In the genomic region with DNA sequence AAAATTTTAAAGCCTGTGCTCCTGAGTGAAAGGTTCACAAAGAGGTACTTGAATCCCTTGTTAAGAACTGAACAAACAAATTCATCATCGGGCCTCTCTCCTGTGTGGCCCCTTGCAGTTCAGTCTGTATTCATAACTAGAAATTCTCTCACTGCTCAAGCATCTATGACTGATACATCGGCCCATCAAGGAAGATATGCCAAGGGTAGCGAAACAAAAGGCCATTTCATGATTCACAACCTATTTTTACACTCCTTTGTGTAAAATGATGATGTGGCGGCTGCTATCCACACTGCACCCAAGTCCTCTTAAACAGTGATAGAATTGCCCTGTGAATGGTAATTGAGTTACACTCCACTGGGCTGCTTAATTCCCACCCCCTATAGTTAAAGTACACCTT, we compare ENCODE assay signal across 9 cellular contexts.
DNase-seq lines count a peak whose midpoint lies in the region; ATAC-seq and TF ChIP-seq lines count a peak whose summit lies in the region.
"Had no signal": no experiment of that assay in that cellular context is flagged by ENCODE, and none has a peak within 500 bp of the region (broad histone marks: within the 10 kb centered on the region; RNA-seq: fewer than 3 reads in every experiment).

No MANE protein-coding gene starts in this region.

- no peaks in the 10 kb centered on the region for H4K20me1 ChIP-seq in neural progenitor cell (ENCODE audit: low read depth)

- H3K9ac ChIP-seq in neural progenitor cell = no peak overlapping the region

- no peaks in the 10 kb centered on the region for H3K27me3 ChIP-seq in neural progenitor cell

- no peak overlapping the region for H3K4me3 ChIP-seq in astrocyte of the cerebellum (ENCODE audit: low read depth, low read length)
- no peak overlapping the region for H3K4me3 ChIP-seq in neural progenitor cell

- peak overlapping the region; percentile 18 for H3K4me2 ChIP-seq in neural progenitor cell

- H3K4me3 Mint-ChIP-seq in neural progenitor cell = no peak overlapping the region

- no peak overlapping the region for H3K27ac ChIP-seq in neural progenitor cell

- peak overlapping the region; percentile 23 for H3K27ac Mint-ChIP-seq in neural progenitor cell

- H2AFZ ChIP-seq in neural progenitor cell (replicated peaks) = no peak overlapping the region

- peaks cover 11% of the 10 kb centered on the region for H3K4me1 ChIP-seq in neural progenitor cell

- no peak for ATAC-seq in HG03520 (IDR thresholded peaks at IDR 0.05; ENCODE audit: unreplicated experiment)
- no peak for ATAC-seq in HG02973 (IDR thresholded peaks at IDR 0.05; ENCODE audit: unreplicated experiment)

- peaks cover 4% of the 10 kb centered on the region for H3K36me3 Mint-ChIP-seq in neural progenitor cell

- H3K9me3 Mint-ChIP-seq in neural progenitor cell = no peaks in the 10 kb centered on the region

- in situ Hi-C loops in astrocyte of the cerebellum (cut with HindIII; ENCODE audit: low sequenced_read_pairs) = no loop called here

- H3K79me2 ChIP-seq in neural progenitor cell (ENCODE audit: low read depth) = no peaks in the 10 kb centered on the region

- peak; percentile 87 for DNase-seq in EH (ENCODE audit: low read depth)
- DNase-seq in NCI-H1417 treated with DMSO at 0.1 percent for 48 hours (lab: John Stamatoyannopoulos, UW) = peak; percentile 82
- DNase-seq in astrocyte of the cerebellum (ENCODE audit: low read depth) = peak; percentile 80
- no peak for DNase-seq in neural progenitor cell (ENCODE audit: low spot score)
- no peak for DNase-seq in GM20000 (ENCODE audit: low spot score)
- DNase-seq in NAMALWA (ENCODE audit: low spot score) = no peak
- DNase-seq: trophoblast cell had no signal

- no peaks in the 10 kb centered on the region for H3K36me3 ChIP-seq in neural progenitor cell

- TF ChIP-seq CTCF in astrocyte of the cerebellum (IDR thresholded peaks at IDR 0.05; ENCODE audit: low read depth, low read length, missing control alignments) (no peak), neural progenitor cell (IDR thresholded peaks at IDR 0.05) (no peak), GM20000 (IDR thresholded peaks at IDR 0.05; ENCODE audit: extremely low read depth, missing control alignments) (no peak)

- H3F3A ChIP-seq in neural progenitor cell (ENCODE audit: low read depth) = no peaks in the 10 kb centered on the region

- H3K9me3 ChIP-seq in neural progenitor cell (ENCODE audit: low read depth) = no peaks in the 10 kb centered on the region

- H3K27me3 Mint-ChIP-seq in neural progenitor cell (ENCODE audit: insufficient read depth, low read depth) = no peaks in the 10 kb centered on the region

- H3K4me1 Mint-ChIP-seq in neural progenitor cell = peaks cover 23% of the 10 kb centered on the region

Comparison
In these comparisons a context has a peak if more than half of its experiments do, and no peak if none do; other contexts are left out.
1. DNase-seq: peak in EH (single experiment), NCI-H1417 treated with DMSO at 0.1 percent for 48 hours (single experiment) and astrocyte of the cerebellum (single experiment); none in neural progenitor cell (single experiment), GM20000 (single experiment) and NAMALWA (single experiment).